In the genomic region with DNA sequence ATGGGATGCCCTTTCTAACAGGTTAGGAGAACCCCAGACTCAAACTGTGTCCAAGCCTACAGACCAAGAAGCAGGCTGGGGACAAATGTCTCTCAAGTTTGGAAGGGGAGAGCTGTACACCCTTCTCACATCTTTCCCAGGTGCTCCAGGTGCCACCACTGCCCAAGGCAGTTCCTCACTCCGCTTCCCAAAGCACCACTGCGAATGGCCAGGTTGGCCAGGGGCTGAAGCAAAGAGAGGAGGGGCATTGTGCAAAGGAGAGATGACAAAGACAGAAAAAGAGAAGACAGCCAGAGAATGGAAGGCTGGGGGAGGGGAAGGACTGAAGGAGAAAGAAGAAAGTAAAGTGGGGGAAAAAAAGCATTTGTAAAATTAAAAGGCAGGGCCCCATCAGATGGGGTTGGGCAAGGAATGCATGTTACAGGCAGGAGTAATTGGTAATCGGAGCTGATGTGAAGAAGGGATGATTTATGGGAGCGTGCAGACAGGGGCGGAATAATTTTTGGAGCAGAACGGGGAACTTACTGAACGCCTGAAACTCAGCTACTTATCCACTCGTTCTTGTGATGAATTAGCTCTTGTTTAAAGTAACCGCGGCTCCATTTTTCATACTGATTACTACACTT, we compare ENCODE assay signal across 1 cellular context.
TF ChIP-seq lines count a peak whose summit lies in the region.

No MANE protein-coding gene starts in this region.

TF ChIP-seq in HEK293, 187 proteins besides CTCF, POLR2A, EP300 and RAD21 (continued from another document and continues in another):
- TF ChIP-seq, protein P1, sequence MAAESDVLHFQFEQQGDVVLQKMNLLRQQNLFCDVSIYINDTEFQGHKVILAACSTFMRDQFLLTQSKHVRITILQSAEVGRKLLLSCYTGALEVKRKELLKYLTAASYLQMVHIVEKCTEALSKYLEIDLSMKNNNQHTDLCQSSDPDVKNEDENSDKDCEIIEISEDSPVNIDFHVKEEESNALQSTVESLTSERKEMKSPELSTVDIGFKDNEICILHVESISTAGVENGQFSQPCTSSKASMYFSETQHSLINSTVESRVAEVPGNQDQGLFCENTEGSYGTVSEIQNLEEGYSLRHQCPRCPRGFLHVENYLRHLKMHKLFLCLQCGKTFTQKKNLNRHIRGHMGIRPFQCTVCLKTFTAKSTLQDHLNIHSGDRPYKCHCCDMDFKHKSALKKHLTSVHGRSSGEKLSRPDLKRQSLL (tag by site-specific recombination; IDR thresholded peaks at IDR 0.05): no peak
- TF ChIP-seq, protein P2, sequence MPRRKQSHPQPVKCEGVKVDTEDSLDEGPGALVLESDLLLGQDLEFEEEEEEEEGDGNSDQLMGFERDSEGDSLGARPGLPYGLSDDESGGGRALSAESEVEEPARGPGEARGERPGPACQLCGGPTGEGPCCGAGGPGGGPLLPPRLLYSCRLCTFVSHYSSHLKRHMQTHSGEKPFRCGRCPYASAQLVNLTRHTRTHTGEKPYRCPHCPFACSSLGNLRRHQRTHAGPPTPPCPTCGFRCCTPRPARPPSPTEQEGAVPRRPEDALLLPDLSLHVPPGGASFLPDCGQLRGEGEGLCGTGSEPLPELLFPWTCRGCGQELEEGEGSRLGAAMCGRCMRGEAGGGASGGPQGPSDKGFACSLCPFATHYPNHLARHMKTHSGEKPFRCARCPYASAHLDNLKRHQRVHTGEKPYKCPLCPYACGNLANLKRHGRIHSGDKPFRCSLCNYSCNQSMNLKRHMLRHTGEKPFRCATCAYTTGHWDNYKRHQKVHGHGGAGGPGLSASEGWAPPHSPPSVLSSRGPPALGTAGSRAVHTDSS (tag by site-specific recombination; IDR thresholded peaks at IDR 0.05): no peak
- no peak for TF ChIP-seq ZNF157 (tag by site-specific recombination; IDR thresholded peaks at IDR 0.05)
- no peak for TF ChIP-seq ZFP41 (tag by site-specific recombination; IDR thresholded peaks at IDR 0.05; ENCODE audit: borderline replicate concordance)
- no peak for TF ChIP-seq ZNF19 (tag by site-specific recombination; IDR thresholded peaks at IDR 0.05; ENCODE audit: low read depth)
- TF ChIP-seq ZNF24 (tag by site-specific recombination; IDR thresholded peaks at IDR 0.05): 0 out of 2 replicates have a peak, but pooled peaks have one; percentile 23
- TF ChIP-seq SP2 (tag by site-specific recombination; IDR thresholded peaks at IDR 0.05): peak; percentile 29; the same call in 1 of the 2 replicates
- 0 out of 2 replicates have a peak, but pooled peaks have one; percentile 38 for TF ChIP-seq ZNF335 (tag by site-specific recombination; conservative IDR thresholded peaks at IDR 0.05)
- TF ChIP-seq, protein P3, sequence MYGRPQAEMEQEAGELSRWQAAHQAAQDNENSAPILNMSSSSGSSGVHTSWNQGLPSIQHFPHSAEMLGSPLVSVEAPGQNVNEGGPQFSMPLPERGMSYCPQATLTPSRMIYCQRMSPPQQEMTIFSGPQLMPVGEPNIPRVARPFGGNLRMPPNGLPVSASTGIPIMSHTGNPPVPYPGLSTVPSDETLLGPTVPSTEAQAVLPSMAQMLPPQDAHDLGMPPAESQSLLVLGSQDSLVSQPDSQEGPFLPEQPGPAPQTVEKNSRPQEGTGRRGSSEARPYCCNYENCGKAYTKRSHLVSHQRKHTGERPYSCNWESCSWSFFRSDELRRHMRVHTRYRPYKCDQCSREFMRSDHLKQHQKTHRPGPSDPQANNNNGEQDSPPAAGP (tag by site-specific recombination; IDR thresholded peaks at IDR 0.05): peak; percentile 73; the same call in 1 of the 2 replicates
- no peak for TF ChIP-seq ZNF664 (tag by site-specific recombination; IDR thresholded peaks at IDR 0.05)
- no peak for TF ChIP-seq ZNF132 (tag by site-specific recombination; IDR thresholded peaks at IDR 0.05; ENCODE audit: borderline replicate concordance)
- no peak for TF ChIP-seq ZBTB21 (tag by site-specific recombination; IDR thresholded peaks at IDR 0.05)
- no peak for TF ChIP-seq ZNF184 (tag by site-specific recombination; IDR thresholded peaks at IDR 0.05)
- no peak for TF ChIP-seq ZNF146 (tag by site-specific recombination; IDR thresholded peaks at IDR 0.05)
- TF ChIP-seq KLF9 (tag by site-specific recombination; IDR thresholded peaks at IDR 0.05; ENCODE audit: low read depth): no peak
- TF ChIP-seq ZNF48 (tag by site-specific recombination; IDR thresholded peaks at IDR 0.05): no peak
- no peak for TF ChIP-seq ZNF311 (tag by site-specific recombination; IDR thresholded peaks at IDR 0.05; ENCODE audit: borderline replicate concordance)
- TF ChIP-seq, protein P4, sequence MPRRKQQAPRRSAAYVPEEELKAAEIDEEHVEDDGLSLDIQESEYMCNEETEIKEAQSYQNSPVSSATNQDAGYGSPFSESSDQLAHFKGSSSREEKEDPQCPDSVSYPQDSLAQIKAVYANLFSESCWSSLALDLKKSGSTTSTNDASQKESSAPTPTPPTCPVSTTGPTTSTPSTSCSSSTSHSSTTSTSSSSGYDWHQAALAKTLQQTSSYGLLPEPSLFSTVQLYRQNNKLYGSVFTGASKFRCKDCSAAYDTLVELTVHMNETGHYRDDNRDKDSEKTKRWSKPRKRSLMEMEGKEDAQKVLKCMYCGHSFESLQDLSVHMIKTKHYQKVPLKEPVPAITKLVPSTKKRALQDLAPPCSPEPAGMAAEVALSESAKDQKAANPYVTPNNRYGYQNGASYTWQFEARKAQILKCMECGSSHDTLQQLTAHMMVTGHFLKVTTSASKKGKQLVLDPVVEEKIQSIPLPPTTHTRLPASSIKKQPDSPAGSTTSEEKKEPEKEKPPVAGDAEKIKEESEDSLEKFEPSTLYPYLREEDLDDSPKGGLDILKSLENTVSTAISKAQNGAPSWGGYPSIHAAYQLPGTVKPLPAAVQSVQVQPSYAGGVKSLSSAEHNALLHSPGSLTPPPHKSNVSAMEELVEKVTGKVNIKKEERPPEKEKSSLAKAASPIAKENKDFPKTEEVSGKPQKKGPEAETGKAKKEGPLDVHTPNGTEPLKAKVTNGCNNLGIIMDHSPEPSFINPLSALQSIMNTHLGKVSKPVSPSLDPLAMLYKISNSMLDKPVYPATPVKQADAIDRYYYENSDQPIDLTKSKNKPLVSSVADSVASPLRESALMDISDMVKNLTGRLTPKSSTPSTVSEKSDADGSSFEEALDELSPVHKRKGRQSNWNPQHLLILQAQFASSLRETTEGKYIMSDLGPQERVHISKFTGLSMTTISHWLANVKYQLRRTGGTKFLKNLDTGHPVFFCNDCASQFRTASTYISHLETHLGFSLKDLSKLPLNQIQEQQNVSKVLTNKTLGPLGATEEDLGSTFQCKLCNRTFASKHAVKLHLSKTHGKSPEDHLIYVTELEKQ (tag by site-specific recombination; IDR thresholded peaks at IDR 0.05; ENCODE audit: borderline replicate concordance): 0 out of 2 replicates have a peak, but pooled peaks have one; percentile 17
- no peak for TF ChIP-seq ZNF776 (tag by site-specific recombination; IDR thresholded peaks at IDR 0.05; ENCODE audit: borderline replicate concordance)
- TF ChIP-seq ZNF202 (tag by site-specific recombination; IDR thresholded peaks at IDR 0.05; ENCODE audit: borderline replicate concordance): no peak
- TF ChIP-seq ZNF596 (tag by site-specific recombination; IDR thresholded peaks at IDR 0.05): peak; percentile 55; the same call in 1 of the 2 replicates
- TF ChIP-seq ZFP37 (tag by site-specific recombination; IDR thresholded peaks at IDR 0.05): no peak
- no peak for TF ChIP-seq ZNF2 (tag by site-specific recombination; IDR thresholded peaks at IDR 0.05)
- TF ChIP-seq, protein P5, sequence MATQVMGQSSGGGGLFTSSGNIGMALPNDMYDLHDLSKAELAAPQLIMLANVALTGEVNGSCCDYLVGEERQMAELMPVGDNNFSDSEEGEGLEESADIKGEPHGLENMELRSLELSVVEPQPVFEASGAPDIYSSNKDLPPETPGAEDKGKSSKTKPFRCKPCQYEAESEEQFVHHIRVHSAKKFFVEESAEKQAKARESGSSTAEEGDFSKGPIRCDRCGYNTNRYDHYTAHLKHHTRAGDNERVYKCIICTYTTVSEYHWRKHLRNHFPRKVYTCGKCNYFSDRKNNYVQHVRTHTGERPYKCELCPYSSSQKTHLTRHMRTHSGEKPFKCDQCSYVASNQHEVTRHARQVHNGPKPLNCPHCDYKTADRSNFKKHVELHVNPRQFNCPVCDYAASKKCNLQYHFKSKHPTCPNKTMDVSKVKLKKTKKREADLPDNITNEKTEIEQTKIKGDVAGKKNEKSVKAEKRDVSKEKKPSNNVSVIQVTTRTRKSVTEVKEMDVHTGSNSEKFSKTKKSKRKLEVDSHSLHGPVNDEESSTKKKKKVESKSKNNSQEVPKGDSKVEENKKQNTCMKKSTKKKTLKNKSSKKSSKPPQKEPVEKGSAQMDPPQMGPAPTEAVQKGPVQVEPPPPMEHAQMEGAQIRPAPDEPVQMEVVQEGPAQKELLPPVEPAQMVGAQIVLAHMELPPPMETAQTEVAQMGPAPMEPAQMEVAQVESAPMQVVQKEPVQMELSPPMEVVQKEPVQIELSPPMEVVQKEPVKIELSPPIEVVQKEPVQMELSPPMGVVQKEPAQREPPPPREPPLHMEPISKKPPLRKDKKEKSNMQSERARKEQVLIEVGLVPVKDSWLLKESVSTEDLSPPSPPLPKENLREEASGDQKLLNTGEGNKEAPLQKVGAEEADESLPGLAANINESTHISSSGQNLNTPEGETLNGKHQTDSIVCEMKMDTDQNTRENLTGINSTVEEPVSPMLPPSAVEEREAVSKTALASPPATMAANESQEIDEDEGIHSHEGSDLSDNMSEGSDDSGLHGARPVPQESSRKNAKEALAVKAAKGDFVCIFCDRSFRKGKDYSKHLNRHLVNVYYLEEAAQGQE (tag by site-specific recombination; IDR thresholded peaks at IDR 0.05): no peak
- no peak for TF ChIP-seq ZNF785 (tag by site-specific recombination; IDR thresholded peaks at IDR 0.05)
- no peak for TF ChIP-seq ZNF23 (tag by site-specific recombination; IDR thresholded peaks at IDR 0.05; ENCODE audit: borderline replicate concordance)
- TF ChIP-seq BCL11B (tag by site-specific recombination; IDR thresholded peaks at IDR 0.05; ENCODE audit: low read depth): no peak
- TF ChIP-seq ZNF366 (tag by site-specific recombination; conservative IDR thresholded peaks at IDR 0.05): peak; percentile 79
- no peak for TF ChIP-seq ZNF610 (tag by site-specific recombination; IDR thresholded peaks at IDR 0.05; ENCODE audit: borderline replicate concordance)
- TF ChIP-seq, protein P6, sequence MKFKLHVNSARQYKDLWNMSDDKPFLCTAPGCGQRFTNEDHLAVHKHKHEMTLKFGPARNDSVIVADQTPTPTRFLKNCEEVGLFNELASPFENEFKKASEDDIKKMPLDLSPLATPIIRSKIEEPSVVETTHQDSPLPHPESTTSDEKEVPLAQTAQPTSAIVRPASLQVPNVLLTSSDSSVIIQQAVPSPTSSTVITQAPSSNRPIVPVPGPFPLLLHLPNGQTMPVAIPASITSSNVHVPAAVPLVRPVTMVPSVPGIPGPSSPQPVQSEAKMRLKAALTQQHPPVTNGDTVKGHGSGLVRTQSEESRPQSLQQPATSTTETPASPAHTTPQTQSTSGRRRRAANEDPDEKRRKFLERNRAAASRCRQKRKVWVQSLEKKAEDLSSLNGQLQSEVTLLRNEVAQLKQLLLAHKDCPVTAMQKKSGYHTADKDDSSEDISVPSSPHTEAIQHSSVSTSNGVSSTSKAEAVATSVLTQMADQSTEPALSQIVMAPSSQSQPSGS (tag by site-specific recombination; IDR thresholded peaks at IDR 0.05; ENCODE audit: low read depth): no peak
- no peak for TF ChIP-seq KLF16 (tag by site-specific recombination; IDR thresholded peaks at IDR 0.05)
- TF ChIP-seq, protein P7, sequence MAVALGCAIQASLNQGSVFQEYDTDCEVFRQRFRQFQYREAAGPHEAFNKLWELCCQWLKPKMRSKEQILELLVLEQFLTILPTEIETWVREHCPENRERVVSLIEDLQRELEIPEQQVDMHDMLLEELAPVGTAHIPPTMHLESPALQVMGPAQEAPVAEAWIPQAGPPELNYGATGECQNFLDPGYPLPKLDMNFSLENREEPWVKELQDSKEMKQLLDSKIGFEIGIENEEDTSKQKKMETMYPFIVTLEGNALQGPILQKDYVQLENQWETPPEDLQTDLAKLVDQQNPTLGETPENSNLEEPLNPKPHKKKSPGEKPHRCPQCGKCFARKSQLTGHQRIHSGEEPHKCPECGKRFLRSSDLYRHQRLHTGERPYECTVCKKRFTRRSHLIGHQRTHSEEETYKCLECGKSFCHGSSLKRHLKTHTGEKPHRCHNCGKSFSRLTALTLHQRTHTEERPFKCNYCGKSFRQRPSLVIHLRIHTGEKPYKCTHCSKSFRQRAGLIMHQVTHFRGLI (tag by site-specific recombination; IDR thresholded peaks at IDR 0.05): no peak
- TF ChIP-seq ZNF174 (tag by site-specific recombination; IDR thresholded peaks at IDR 0.05): no peak
- no peak for TF ChIP-seq ZNF514 (tag by site-specific recombination; IDR thresholded peaks at IDR 0.05)
- TF ChIP-seq ZNF677 (tag by site-specific recombination; IDR thresholded peaks at IDR 0.05): no peak
- TF ChIP-seq, protein P8, sequence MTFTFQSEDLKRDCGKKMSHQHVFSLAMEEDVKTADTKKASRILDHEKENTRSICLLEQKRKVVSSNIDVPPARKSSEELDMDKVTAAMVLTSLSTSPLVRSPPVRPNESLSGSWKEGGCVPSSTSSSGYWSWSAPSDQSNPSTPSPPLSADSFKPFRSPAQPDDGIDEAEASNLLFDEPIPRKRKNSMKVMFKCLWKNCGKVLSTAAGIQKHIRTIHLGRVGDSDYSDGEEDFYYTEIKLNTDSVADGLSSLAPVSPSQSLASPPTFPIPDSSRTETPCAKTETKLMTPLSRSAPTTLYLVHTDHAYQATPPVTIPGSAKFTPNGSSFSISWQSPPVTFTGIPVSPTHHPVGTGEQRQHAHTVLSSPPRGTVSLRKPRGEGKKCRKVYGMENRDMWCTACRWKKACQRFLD (tag by site-specific recombination; IDR thresholded peaks at IDR 0.05): no peak
- TF ChIP-seq, protein P9, sequence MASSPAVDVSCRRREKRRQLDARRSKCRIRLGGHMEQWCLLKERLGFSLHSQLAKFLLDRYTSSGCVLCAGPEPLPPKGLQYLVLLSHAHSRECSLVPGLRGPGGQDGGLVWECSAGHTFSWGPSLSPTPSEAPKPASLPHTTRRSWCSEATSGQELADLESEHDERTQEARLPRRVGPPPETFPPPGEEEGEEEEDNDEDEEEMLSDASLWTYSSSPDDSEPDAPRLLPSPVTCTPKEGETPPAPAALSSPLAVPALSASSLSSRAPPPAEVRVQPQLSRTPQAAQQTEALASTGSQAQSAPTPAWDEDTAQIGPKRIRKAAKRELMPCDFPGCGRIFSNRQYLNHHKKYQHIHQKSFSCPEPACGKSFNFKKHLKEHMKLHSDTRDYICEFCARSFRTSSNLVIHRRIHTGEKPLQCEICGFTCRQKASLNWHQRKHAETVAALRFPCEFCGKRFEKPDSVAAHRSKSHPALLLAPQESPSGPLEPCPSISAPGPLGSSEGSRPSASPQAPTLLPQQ (tag by site-specific recombination; IDR thresholded peaks at IDR 0.05): 0 out of 2 replicates have a peak, but pooled peaks have one; percentile 23
- TF ChIP-seq, protein P10, sequence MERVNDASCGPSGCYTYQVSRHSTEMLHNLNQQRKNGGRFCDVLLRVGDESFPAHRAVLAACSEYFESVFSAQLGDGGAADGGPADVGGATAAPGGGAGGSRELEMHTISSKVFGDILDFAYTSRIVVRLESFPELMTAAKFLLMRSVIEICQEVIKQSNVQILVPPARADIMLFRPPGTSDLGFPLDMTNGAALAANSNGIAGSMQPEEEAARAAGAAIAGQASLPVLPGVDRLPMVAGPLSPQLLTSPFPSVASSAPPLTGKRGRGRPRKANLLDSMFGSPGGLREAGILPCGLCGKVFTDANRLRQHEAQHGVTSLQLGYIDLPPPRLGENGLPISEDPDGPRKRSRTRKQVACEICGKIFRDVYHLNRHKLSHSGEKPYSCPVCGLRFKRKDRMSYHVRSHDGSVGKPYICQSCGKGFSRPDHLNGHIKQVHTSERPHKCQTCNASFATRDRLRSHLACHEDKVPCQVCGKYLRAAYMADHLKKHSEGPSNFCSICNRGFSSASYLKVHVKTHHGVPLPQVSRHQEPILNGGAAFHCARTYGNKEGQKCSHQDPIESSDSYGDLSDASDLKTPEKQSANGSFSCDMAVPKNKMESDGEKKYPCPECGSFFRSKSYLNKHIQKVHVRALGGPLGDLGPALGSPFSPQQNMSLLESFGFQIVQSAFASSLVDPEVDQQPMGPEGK (tag by site-specific recombination; IDR thresholded peaks at IDR 0.05): peak; percentile 71
- no peak for TF ChIP-seq ZNF521 (tag by site-specific recombination; IDR thresholded peaks at IDR 0.05)
